ENCODE assay signal across 9 cellular contexts in genomic region chr5:142316051-142316450, GRCh38. TPM values are rescaled to one million over a fixed set of nuclear protein-coding genes. Genes with fewer than 3 reads are reported as not detected.
DNase-seq lines count a peak whose midpoint lies in the region; ATAC-seq and TF ChIP-seq lines count a peak whose summit lies in the region.
"Had no signal": no experiment of that assay in that cellular context is flagged by ENCODE, and none has a peak within 500 bp of the region (broad histone marks: within the 10 kb centered on the region; RNA-seq: fewer than 3 reads in every experiment).

No MANE protein-coding gene starts in this region.

- no peaks in the 10 kb centered on the region for H3K9me3 Mint-ChIP-seq in activated naive CD8-positive, alpha-beta T cell (ENCODE audit: low read depth)
- no peaks in the 10 kb centered on the region for H3K9me3 Mint-ChIP-seq in activated naive CD8-positive, alpha-beta T cell treated with anti-CD3 and anti-CD28 coated beads, Interleukin-2, amount 50 U/mL, for 24 hours
- H3K9me3 Mint-ChIP-seq: CD8-positive, alpha-beta memory T cell had no signal

- no peak for ATAC-seq in activated naive CD8-positive, alpha-beta T cell treated with anti-CD3 and anti-CD28 coated beads, Interleukin-2, amount 50 U/mL, for 24 hours
- peak; percentile 24 for ATAC-seq in aorta (ENCODE audit: low FRiP score)
- ATAC-seq in HG02759 (IDR thresholded peaks at IDR 0.05; ENCODE audit: unreplicated experiment): no peak

- H3K4me1 ChIP-seq in aorta (ENCODE audit: control insufficient read depth in 1 of 2, insufficient read depth in 2 of 2, low read length in 2 of 2): peaks cover 0 to 23% of the 10 kb centered on the region in 2 donors

- H3K9me3 ChIP-seq in aorta (ENCODE audit: control insufficient read depth, low read length): no peaks in the 10 kb centered on the region

- no peak overlapping the region for H3K27ac Mint-ChIP-seq in activated naive CD8-positive, alpha-beta T cell
- no peak overlapping the region for H3K27ac Mint-ChIP-seq in activated naive CD8-positive, alpha-beta T cell treated with anti-CD3 and anti-CD28 coated beads, Interleukin-2, amount 50 U/mL, for 24 hours

- WGBS in aorta, 2 donors: 3 to 4% methylated on average over 4 of the region's 4 CpGs

- no peak for DNase-seq in activated naive CD8-positive, alpha-beta T cell treated with anti-CD3 and anti-CD28 coated beads, Interleukin-2, amount 50 U/mL, for 24 hours
- DNase-seq in NCI-H748 treated with DMSO at 0.1 percent for 48 hours (lab: John Stamatoyannopoulos, UW) (peak; percentile 86), fibroblast of pulmonary artery (ENCODE audit: low read depth) (peak; percentile 74), aorta (no peak), Ammon's horn (ENCODE audit: low spot score) (no peak), middle frontal gyrus (ENCODE audit: extremely low spot score, low spot score) (no peak)

- no peak overlapping the region for H3K27ac ChIP-seq in aorta (ENCODE audit: low read depth in 1 of 2, low read length in 2 of 2)

- intact Hi-C loops in aorta (cut with DNase I): loop anchor here in 1 of 2 donors (5.0 kb wide), 1 partner anchor 164 kb away; no protein-coding TSS in a partner anchor

- peaks cover 5 to 8% of the 10 kb centered on the region in 2 donors for H3K36me3 ChIP-seq in aorta (ENCODE audit: control insufficient read depth in 1 of 2, insufficient read depth in 2 of 2, low read length in 1 of 2)

- H3K27me3 Mint-ChIP-seq in activated naive CD8-positive, alpha-beta T cell: peaks cover 11% of the 10 kb centered on the region
- H3K27me3 Mint-ChIP-seq in activated naive CD8-positive, alpha-beta T cell treated with anti-CD3 and anti-CD28 coated beads, Interleukin-2, amount 50 U/mL, for 24 hours: peaks cover 20% of the 10 kb centered on the region

- no peaks in the 10 kb centered on the region for H3K27me3 ChIP-seq in aorta (ENCODE audit: control insufficient read depth in 1 of 2, insufficient read depth in 2 of 2, low read length in 1 of 2)

- no peak for TF ChIP-seq CTCF in fibroblast of pulmonary artery (IDR thresholded peaks at IDR 0.05; ENCODE audit: low read length, missing control alignments)

- H3K36me3 Mint-ChIP-seq in activated naive CD8-positive, alpha-beta T cell: no peaks in the 10 kb centered on the region
- no peaks in the 10 kb centered on the region for H3K36me3 Mint-ChIP-seq in activated naive CD8-positive, alpha-beta T cell treated with anti-CD3 and anti-CD28 coated beads, Interleukin-2, amount 50 U/mL, for 24 hours (ENCODE audit: low read depth)

- H3K4me3 ChIP-seq in fibroblast of pulmonary artery (replicated peaks; ENCODE audit: low read depth, low read length) (no peak overlapping the region), aorta (ENCODE audit: low read length in 2 of 2) (no peak overlapping the region)

- peak overlapping the region; percentile 36 for H3K4me3 Mint-ChIP-seq in activated naive CD8-positive, alpha-beta T cell
- no peak overlapping the region for H3K4me3 Mint-ChIP-seq in activated naive CD8-positive, alpha-beta T cell treated with anti-CD3 and anti-CD28 coated beads, Interleukin-2, amount 50 U/mL, for 24 hours

- peaks cover 25% of the 10 kb centered on the region for H3K4me1 Mint-ChIP-seq in activated naive CD8-positive, alpha-beta T cell (ENCODE audit: low read depth)
- peaks cover 24% of the 10 kb centered on the region for H3K4me1 Mint-ChIP-seq in activated naive CD8-positive, alpha-beta T cell treated with anti-CD3 and anti-CD28 coated beads, Interleukin-2, amount 50 U/mL, for 24 hours

RNA-seq across cellular contexts. Expression of gene SPRY4, which starts 8.8 kb away (rescaled TPM):
- total RNA-seq in aorta: 10 to 100 TPM; 49.8 to 67.9 TPM
- polyA plus RNA-seq in aorta: 10 to 100 TPM in 1 of 2 donors, 1 to 10 TPM in 1; 8.1 to 21.5 TPM
- polyA plus RNA-seq: CD8-positive, alpha-beta memory T cell had no signal

Comparison
In these comparisons a context has a peak if more than half of its experiments do, and no peak if none do; other contexts are left out.
1. DNase-seq: peak in NCI-H748 treated with DMSO at 0.1 percent for 48 hours (single experiment) and fibroblast of pulmonary artery (single experiment); none in activated naive CD8-positive, alpha-beta T cell treated with anti-CD3 and anti-CD28 coated beads, Interleukin-2, amount 50 U/mL, for 24 hours (single experiment), aorta (0 of 2), Ammon's horn (single experiment) and middle frontal gyrus (single experiment).